ENCODE assay signal across 1 cellular context in the genomic region with DNA sequence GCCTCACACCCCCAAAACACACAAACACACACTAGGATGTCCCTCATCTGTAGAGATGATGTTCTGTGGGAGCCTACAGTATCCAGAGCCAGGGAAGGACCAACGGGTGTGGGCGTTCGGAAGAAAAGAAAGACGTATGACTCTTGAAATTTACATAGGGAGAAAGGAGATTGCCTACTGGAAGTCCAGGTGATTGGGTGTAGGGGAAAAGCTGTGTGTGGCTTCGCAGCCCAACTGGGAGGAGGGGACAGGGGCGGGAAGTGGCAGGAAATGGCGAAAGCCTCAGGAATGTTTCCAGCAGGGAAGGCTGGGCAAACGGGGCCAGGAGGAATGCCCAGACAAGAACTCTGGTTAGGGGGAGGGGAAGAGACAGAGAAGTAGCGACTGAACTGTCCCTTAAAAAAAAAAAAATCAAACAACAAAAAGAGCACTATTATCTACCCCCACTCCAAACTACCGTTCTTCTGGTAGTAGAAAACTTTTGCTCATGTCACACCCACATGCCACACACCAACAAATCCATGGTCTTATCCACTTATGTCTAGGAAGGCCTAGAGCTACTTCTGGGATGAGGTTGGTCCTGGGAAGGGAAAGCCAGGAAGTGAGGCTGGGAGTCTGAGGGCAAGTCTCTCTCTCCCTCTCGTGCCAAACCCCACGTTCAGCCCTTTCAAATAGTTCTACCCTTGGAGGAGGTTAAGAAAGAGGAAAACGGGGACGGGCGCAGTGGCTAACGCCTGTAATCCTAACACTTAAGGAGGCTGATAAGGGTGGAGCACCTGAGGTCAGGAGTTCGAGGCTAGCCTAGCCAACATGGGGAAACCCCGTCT.
TF ChIP-seq lines count a peak whose summit lies in the region.

No MANE protein-coding gene starts in this region.

TF ChIP-seq in HepG2, 621 proteins besides CTCF, POLR2A, EP300 and RAD21 (continued from another document and continues in another):
- no peak for TF ChIP-seq ZNF205 (CRISPR knock-in tag; IDR thresholded peaks at IDR 0.05)
- TF ChIP-seq SRSF4 (IDR thresholded peaks at IDR 0.05; ENCODE audit: low read depth, low read length, poor library complexity, severe bottlenecking): no peak
- no peak for TF ChIP-seq ZNF776 (CRISPR knock-in tag; IDR thresholded peaks at IDR 0.05)
- TF ChIP-seq TAF15 (IDR thresholded peaks at IDR 0.05; ENCODE audit: low read depth, low read length, poor library complexity, severe bottlenecking): no peak
- no peak for TF ChIP-seq ZNF7 (CRISPR knock-in tag; IDR thresholded peaks at IDR 0.05)
- no peak for TF ChIP-seq ZBTB8A (CRISPR knock-in tag; IDR thresholded peaks at IDR 0.05; ENCODE audit: borderline replicate concordance, low read depth)
- TF ChIP-seq, protein P1, sequence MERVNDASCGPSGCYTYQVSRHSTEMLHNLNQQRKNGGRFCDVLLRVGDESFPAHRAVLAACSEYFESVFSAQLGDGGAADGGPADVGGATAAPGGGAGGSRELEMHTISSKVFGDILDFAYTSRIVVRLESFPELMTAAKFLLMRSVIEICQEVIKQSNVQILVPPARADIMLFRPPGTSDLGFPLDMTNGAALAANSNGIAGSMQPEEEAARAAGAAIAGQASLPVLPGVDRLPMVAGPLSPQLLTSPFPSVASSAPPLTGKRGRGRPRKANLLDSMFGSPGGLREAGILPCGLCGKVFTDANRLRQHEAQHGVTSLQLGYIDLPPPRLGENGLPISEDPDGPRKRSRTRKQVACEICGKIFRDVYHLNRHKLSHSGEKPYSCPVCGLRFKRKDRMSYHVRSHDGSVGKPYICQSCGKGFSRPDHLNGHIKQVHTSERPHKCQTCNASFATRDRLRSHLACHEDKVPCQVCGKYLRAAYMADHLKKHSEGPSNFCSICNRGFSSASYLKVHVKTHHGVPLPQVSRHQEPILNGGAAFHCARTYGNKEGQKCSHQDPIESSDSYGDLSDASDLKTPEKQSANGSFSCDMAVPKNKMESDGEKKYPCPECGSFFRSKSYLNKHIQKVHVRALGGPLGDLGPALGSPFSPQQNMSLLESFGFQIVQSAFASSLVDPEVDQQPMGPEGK (CRISPR knock-in tag; IDR thresholded peaks at IDR 0.05): peak; percentile 87
- TF ChIP-seq, protein P2, sequence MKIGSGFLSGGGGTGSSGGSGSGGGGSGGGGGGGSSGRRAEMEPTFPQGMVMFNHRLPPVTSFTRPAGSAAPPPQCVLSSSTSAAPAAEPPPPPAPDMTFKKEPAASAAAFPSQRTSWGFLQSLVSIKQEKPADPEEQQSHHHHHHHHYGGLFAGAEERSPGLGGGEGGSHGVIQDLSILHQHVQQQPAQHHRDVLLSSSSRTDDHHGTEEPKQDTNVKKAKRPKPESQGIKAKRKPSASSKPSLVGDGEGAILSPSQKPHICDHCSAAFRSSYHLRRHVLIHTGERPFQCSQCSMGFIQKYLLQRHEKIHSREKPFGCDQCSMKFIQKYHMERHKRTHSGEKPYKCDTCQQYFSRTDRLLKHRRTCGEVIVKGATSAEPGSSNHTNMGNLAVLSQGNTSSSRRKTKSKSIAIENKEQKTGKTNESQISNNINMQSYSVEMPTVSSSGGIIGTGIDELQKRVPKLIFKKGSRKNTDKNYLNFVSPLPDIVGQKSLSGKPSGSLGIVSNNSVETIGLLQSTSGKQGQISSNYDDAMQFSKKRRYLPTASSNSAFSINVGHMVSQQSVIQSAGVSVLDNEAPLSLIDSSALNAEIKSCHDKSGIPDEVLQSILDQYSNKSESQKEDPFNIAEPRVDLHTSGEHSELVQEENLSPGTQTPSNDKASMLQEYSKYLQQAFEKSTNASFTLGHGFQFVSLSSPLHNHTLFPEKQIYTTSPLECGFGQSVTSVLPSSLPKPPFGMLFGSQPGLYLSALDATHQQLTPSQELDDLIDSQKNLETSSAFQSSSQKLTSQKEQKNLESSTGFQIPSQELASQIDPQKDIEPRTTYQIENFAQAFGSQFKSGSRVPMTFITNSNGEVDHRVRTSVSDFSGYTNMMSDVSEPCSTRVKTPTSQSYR (CRISPR knock-in tag; IDR thresholded peaks at IDR 0.05; ENCODE audit: borderline replicate concordance): peak; percentile 93
- TF ChIP-seq ZNF496 (CRISPR knock-in tag; IDR thresholded peaks at IDR 0.05; ENCODE audit: insufficient replicate concordance): no peak
- TF ChIP-seq ZNF430 (CRISPR knock-in tag; IDR thresholded peaks at IDR 0.05): peak; percentile 23; the same call in 1 of the 2 replicates
- peak; percentile 90 for TF ChIP-seq SAP130 (CRISPR knock-in tag; IDR thresholded peaks at IDR 0.05; ENCODE audit: low read depth)
- peak; percentile 62; the same call in 1 of the 2 replicates for TF ChIP-seq NR2C2 (CRISPR knock-in tag; IDR thresholded peaks at IDR 0.05; ENCODE audit: borderline replicate concordance)
- TF ChIP-seq SIX1 (CRISPR knock-in tag; IDR thresholded peaks at IDR 0.05; ENCODE audit: borderline replicate concordance): no peak
- TF ChIP-seq POLR2AphosphoS5 (IDR thresholded peaks at IDR 0.05; ENCODE audit: low read depth, low read length): peak; percentile 69
- 0 out of 2 replicates have a peak, but pooled peaks have one; percentile 2 for TF ChIP-seq GFI1 (CRISPR knock-in tag; IDR thresholded peaks at IDR 0.05; ENCODE audit: borderline replicate concordance)
- TF ChIP-seq IKZF4 (CRISPR knock-in tag; IDR thresholded peaks at IDR 0.05; ENCODE audit: borderline replicate concordance, low read depth, not compliant biosample characterization): peak; percentile 39
- no peak for TF ChIP-seq ZFP62 (CRISPR knock-in tag; IDR thresholded peaks at IDR 0.05)
- TF ChIP-seq, protein P3, sequence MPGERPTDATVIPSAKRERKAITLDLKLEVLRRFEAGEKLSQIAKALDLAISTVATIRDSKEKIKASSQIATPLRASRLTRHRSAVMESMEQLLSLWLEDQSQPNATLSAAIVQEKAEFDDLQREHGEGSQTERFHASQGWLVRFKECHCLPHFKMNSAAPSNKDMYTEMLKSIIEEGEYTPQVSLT (CRISPR knock-in tag; IDR thresholded peaks at IDR 0.05; ENCODE audit: borderline replicate concordance, low read depth): no peak
- TF ChIP-seq ZNF772 (CRISPR knock-in tag; IDR thresholded peaks at IDR 0.05): peak; percentile 39; the same call in 1 of the 2 replicates
- peak; percentile 74 for TF ChIP-seq RXRB (CRISPR knock-in tag; IDR thresholded peaks at IDR 0.05; ENCODE audit: borderline replicate concordance)
- TF ChIP-seq, protein P4, sequence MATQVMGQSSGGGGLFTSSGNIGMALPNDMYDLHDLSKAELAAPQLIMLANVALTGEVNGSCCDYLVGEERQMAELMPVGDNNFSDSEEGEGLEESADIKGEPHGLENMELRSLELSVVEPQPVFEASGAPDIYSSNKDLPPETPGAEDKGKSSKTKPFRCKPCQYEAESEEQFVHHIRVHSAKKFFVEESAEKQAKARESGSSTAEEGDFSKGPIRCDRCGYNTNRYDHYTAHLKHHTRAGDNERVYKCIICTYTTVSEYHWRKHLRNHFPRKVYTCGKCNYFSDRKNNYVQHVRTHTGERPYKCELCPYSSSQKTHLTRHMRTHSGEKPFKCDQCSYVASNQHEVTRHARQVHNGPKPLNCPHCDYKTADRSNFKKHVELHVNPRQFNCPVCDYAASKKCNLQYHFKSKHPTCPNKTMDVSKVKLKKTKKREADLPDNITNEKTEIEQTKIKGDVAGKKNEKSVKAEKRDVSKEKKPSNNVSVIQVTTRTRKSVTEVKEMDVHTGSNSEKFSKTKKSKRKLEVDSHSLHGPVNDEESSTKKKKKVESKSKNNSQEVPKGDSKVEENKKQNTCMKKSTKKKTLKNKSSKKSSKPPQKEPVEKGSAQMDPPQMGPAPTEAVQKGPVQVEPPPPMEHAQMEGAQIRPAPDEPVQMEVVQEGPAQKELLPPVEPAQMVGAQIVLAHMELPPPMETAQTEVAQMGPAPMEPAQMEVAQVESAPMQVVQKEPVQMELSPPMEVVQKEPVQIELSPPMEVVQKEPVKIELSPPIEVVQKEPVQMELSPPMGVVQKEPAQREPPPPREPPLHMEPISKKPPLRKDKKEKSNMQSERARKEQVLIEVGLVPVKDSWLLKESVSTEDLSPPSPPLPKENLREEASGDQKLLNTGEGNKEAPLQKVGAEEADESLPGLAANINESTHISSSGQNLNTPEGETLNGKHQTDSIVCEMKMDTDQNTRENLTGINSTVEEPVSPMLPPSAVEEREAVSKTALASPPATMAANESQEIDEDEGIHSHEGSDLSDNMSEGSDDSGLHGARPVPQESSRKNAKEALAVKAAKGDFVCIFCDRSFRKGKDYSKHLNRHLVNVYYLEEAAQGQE (IDR thresholded peaks at IDR 0.05; ENCODE audit: borderline replicate concordance in 1 of 2, low read depth in 1 of 2, low read length in 2 of 2): no peak
- 0 out of 2 replicates have a peak, but pooled peaks have one; percentile 29 for TF ChIP-seq SNAPC2 (CRISPR knock-in tag; IDR thresholded peaks at IDR 0.05)
- no peak; the same call in 1 of the 2 replicates for TF ChIP-seq NCOA5 (CRISPR knock-in tag; IDR thresholded peaks at IDR 0.05)
- TF ChIP-seq BRCA1 (CRISPR knock-in tag; IDR thresholded peaks at IDR 0.05): no peak
- TF ChIP-seq SPEN (CRISPR knock-in tag; IDR thresholded peaks at IDR 0.05; ENCODE audit: low read depth): peak; percentile 64; the same call in 1 of the 2 replicates
- TF ChIP-seq NONO (IDR thresholded peaks at IDR 0.05): no peak
- peak; percentile 17; the same call in 1 of the 2 replicates for TF ChIP-seq NONO (CRISPR knock-in tag; conservative IDR thresholded peaks at IDR 0.05)
- TF ChIP-seq, protein P5, sequence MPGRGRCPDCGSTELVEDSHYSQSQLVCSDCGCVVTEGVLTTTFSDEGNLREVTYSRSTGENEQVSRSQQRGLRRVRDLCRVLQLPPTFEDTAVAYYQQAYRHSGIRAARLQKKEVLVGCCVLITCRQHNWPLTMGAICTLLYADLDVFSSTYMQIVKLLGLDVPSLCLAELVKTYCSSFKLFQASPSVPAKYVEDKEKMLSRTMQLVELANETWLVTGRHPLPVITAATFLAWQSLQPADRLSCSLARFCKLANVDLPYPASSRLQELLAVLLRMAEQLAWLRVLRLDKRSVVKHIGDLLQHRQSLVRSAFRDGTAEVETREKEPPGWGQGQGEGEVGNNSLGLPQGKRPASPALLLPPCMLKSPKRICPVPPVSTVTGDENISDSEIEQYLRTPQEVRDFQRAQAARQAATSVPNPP (CRISPR knock-in tag; IDR thresholded peaks at IDR 0.05): no peak
- TF ChIP-seq ATF1 (CRISPR knock-in tag; IDR thresholded peaks at IDR 0.05): no peak; the same call in 1 of the 2 replicates
- TF ChIP-seq MED1 (CRISPR knock-in tag; IDR thresholded peaks at IDR 0.05): peak; percentile 91
- TF ChIP-seq, protein P6, sequence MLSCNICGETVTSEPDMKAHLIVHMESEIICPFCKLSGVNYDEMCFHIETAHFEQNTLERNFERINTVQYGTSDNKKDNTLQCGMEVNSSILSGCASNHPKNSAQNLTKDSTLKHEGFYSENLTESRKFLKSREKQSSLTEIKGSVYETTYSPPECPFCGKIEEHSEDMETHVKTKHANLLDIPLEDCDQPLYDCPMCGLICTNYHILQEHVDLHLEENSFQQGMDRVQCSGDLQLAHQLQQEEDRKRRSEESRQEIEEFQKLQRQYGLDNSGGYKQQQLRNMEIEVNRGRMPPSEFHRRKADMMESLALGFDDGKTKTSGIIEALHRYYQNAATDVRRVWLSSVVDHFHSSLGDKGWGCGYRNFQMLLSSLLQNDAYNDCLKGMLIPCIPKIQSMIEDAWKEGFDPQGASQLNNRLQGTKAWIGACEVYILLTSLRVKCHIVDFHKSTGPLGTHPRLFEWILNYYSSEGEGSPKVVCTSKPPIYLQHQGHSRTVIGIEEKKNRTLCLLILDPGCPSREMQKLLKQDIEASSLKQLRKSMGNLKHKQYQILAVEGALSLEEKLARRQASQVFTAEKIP (CRISPR knock-in tag; IDR thresholded peaks at IDR 0.05; ENCODE audit: borderline replicate concordance): no peak
- no peak for TF ChIP-seq ATF7-NPFF (CRISPR knock-in tag; IDR thresholded peaks at IDR 0.05; ENCODE audit: low read depth)
- TF ChIP-seq ZNF616 (CRISPR knock-in tag; IDR thresholded peaks at IDR 0.05; ENCODE audit: low read depth): no peak
- TF ChIP-seq, protein P7, sequence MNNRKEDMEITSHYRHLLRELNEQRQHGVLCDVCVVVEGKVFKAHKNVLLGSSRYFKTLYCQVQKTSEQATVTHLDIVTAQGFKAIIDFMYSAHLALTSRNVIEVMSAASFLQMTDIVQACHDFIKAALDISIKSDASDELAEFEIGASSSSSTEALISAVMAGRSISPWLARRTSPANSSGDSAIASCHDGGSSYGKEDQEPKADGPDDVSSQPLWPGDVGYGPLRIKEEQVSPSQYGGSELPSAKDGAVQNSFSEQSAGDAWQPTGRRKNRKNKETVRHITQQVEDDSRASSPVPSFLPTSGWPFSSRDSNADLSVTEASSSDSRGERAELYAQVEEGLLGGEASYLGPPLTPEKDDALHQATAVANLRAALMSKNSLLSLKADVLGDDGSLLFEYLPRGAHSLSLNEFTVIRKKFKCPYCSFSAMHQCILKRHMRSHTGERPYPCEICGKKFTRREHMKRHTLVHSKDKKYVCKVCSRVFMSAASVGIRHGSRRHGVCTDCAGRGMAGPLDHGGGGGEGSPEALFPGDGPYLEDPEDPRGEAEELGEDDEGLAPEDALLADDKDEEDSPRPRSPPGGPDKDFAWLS (CRISPR knock-in tag; IDR thresholded peaks at IDR 0.05; ENCODE audit: borderline replicate concordance): no peak
- no peak for TF ChIP-seq ZNF101 (CRISPR knock-in tag; IDR thresholded peaks at IDR 0.05; ENCODE audit: borderline replicate concordance, low read depth)
- 0 out of 2 replicates have a peak, but pooled peaks have one; percentile 65 for TF ChIP-seq MED13 (CRISPR knock-in tag; IDR thresholded peaks at IDR 0.05)
- peak; percentile 48; the same call in 1 of the 2 replicates for TF ChIP-seq NFYC (CRISPR knock-in tag; IDR thresholded peaks at IDR 0.05)
- no peak for TF ChIP-seq GATA4 (IDR thresholded peaks at IDR 0.05; ENCODE audit: borderline replicate concordance, low read depth)
- TF ChIP-seq MZF1 (CRISPR knock-in tag; IDR thresholded peaks at IDR 0.05; ENCODE audit: borderline replicate concordance): no peak
- TF ChIP-seq SETDB1 (CRISPR knock-in tag; IDR thresholded peaks at IDR 0.05; ENCODE audit: borderline replicate concordance): no peak
- no peak for TF ChIP-seq TCF7 (IDR thresholded peaks at IDR 0.05; ENCODE audit: low read depth)
- TF ChIP-seq, protein P8, sequence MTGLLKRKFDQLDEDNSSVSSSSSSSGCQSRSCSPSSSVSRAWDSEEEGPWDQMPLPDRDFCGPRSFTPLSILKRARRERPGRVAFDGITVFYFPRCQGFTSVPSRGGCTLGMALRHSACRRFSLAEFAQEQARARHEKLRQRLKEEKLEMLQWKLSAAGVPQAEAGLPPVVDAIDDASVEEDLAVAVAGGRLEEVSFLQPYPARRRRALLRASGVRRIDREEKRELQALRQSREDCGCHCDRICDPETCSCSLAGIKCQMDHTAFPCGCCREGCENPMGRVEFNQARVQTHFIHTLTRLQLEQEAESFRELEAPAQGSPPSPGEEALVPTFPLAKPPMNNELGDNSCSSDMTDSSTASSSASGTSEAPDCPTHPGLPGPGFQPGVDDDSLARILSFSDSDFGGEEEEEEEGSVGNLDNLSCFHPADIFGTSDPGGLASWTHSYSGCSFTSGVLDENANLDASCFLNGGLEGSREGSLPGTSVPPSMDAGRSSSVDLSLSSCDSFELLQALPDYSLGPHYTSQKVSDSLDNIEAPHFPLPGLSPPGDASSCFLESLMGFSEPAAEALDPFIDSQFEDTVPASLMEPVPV (CRISPR knock-in tag; IDR thresholded peaks at IDR 0.05): peak; percentile 34; the same call in 1 of the 2 replicates
- no peak for TF ChIP-seq TCF7L2 (IDR thresholded peaks at IDR 0.05; ENCODE audit: low read depth, low read length)
- no peak for TF ChIP-seq ZFYVE20 (CRISPR knock-in tag; IDR thresholded peaks at IDR 0.05; ENCODE audit: borderline replicate concordance, low read depth)
- no peak for TF ChIP-seq IKZF1 (IDR thresholded peaks at IDR 0.05)
